ENCODE assay signal across 23 cellular contexts in genomic region chr6:41756354-41756753, GRCh38. TPM values are rescaled to one million over a fixed set of nuclear protein-coding genes. Genes with fewer than 3 reads are reported as not detected.
DNase-seq lines count a peak whose midpoint lies in the region; ATAC-seq, FAIRE-seq and TF ChIP-seq lines count a peak whose summit lies in the region.
"Had no signal": no experiment of that assay in that cellular context is flagged by ENCODE, and none has a peak within 500 bp of the region (broad histone marks: within the 10 kb centered on the region; RNA-seq: fewer than 3 reads in every experiment).

No MANE protein-coding gene starts in this region.

- FAIRE-seq in frontal cortex (lab: Jason Lieb, UNC): no peak
- FAIRE-seq: D721Med, GM12891, GM18507 had no signal

- H3K36me3 ChIP-seq in BLaER1 (no peaks in the 10 kb centered on the region), DND-41 (ENCODE audit: insufficient read depth, low read length) (no peaks in the 10 kb centered on the region)

- H2AFZ ChIP-seq in DND-41 (ENCODE audit: low read depth, low read length): no peak overlapping the region
- H2AFZ ChIP-seq: GM23248 had no signal

- ATAC-seq in DND-41 (ENCODE audit: insufficient read depth, low read depth): peak; percentile 27; the same call in 1 of the 3 replicates
- peak; percentile 33 for ATAC-seq in activated CD8-positive, alpha-beta T cell treated with anti-CD3 and anti-CD28 coated beads, Interleukin-2, amount 10 ng/mL, durations not matched to agents 7 days and 5 days
- ATAC-seq in naive B cell (ENCODE audit: low read depth in 2 of 2): peak; percentile 37 to 38
- ATAC-seq in GM21723 (IDR thresholded peaks at IDR 0.05; ENCODE audit: unreplicated experiment): no peak
- ATAC-seq: CD8-positive, alpha-beta T cell; HCT116; SK-N-SH treated with all-trans-retinoic acid at 6 μM for 48 hours had no signal

- H4K20me1 ChIP-seq in BLaER1 (no peaks in the 10 kb centered on the region), DND-41 (ENCODE audit: insufficient read depth, low read length) (no peaks in the 10 kb centered on the region)

- POLR2A ChIA-PET in activated CD8-positive, alpha-beta T cell treated with anti-CD3 and anti-CD28 coated beads, Interleukin-2, amount 10 ng/mL, durations not matched to agents 7 days and 5 days (lab: Charles Lee): no interaction called here

- CTCF ChIA-PET in activated CD8-positive, alpha-beta T cell treated with anti-CD3 and anti-CD28 coated beads, Interleukin-2, amount 10 ng/mL, durations not matched to agents 7 days and 5 days (lab: Charles Lee): no interaction called here

- H3K4me3 Mint-ChIP-seq in activated CD8-positive, alpha-beta T cell treated with anti-CD3 and anti-CD28 coated beads, Interleukin-2, amount 10 ng/mL, durations not matched to agents 7 days and 5 days: no peak overlapping the region
- H3K4me3 Mint-ChIP-seq in naive B cell: no peak overlapping the region
- H3K4me3 Mint-ChIP-seq: CD8-positive, alpha-beta T cell had no signal

- H3K27ac ChIP-seq in BLaER1 (peak overlapping the region; percentile 63), DND-41 (ENCODE audit: low read length) (no peak overlapping the region)
- H3K27ac ChIP-seq: GM23248 had no signal

- H3K27ac Mint-ChIP-seq in activated CD8-positive, alpha-beta T cell treated with anti-CD3 and anti-CD28 coated beads, Interleukin-2, amount 10 ng/mL, durations not matched to agents 7 days and 5 days: no peak overlapping the region
- no peak overlapping the region for H3K27ac Mint-ChIP-seq in naive B cell

- H3K9ac ChIP-seq in BLaER1: peak overlapping the region; percentile 16; the same call in 1 of the 2 replicates
- no peak overlapping the region for H3K9ac ChIP-seq in DND-41 (ENCODE audit: low read depth, low read length)
- H3K9ac ChIP-seq: GM23248 had no signal

- H3K4me2 ChIP-seq in BLaER1 (peak overlapping the region; percentile 69), DND-41 (ENCODE audit: insufficient read depth, low read length) (no peak overlapping the region)

- H3K27me3 ChIP-seq in BLaER1: no peaks in the 10 kb centered on the region
- peaks cover 2% of the 10 kb centered on the region for H3K27me3 ChIP-seq in DND-41 (ENCODE audit: insufficient read depth, low read length, poor library complexity)

- no peaks in the 10 kb centered on the region for H3K79me2 ChIP-seq in DND-41 (ENCODE audit: insufficient read depth, low read length)

- peaks cover 13% of the 10 kb centered on the region for H3K27me3 Mint-ChIP-seq in activated CD8-positive, alpha-beta T cell treated with anti-CD3 and anti-CD28 coated beads, Interleukin-2, amount 10 ng/mL, durations not matched to agents 7 days and 5 days (ENCODE audit: low read depth)
- peaks cover 0 to 7% (median 5%) of the 10 kb centered on the region in 3 donors for H3K27me3 Mint-ChIP-seq in naive B cell

- no peaks in the 10 kb centered on the region for H3K36me3 Mint-ChIP-seq in activated CD8-positive, alpha-beta T cell treated with anti-CD3 and anti-CD28 coated beads, Interleukin-2, amount 10 ng/mL, durations not matched to agents 7 days and 5 days (ENCODE audit: low read depth)
- no peaks in the 10 kb centered on the region for H3K36me3 Mint-ChIP-seq in naive B cell
- H3K36me3 Mint-ChIP-seq: CD8-positive, alpha-beta T cell had no signal

- H3K4me3 ChIP-seq in BLaER1 (0 out of 2 replicates have a peak overlapping the region, but pooled peaks have one; percentile 17), DND-41 (ENCODE audit: low read depth in 1 of 2, low read length in 2 of 2) (no peak overlapping the region)
- H3K4me3 ChIP-seq: GM23248 had no signal

- no peaks in the 10 kb centered on the region for H3K9me3 ChIP-seq in BLaER1
- H3K9me3 ChIP-seq in DND-41 (ENCODE audit: insufficient read depth, low read length, severe bottlenecking): no peaks in the 10 kb centered on the region

- no peaks in the 10 kb centered on the region for H3K9me3 Mint-ChIP-seq in activated CD8-positive, alpha-beta T cell treated with anti-CD3 and anti-CD28 coated beads, Interleukin-2, amount 10 ng/mL, durations not matched to agents 7 days and 5 days (ENCODE audit: insufficient read depth)
- H3K9me3 Mint-ChIP-seq in naive B cell: no peaks in the 10 kb centered on the region
- H3K9me3 Mint-ChIP-seq: CD8-positive, alpha-beta T cell had no signal

- H3K4me1 ChIP-seq in BLaER1: peaks cover 37% of the 10 kb centered on the region
- no peaks in the 10 kb centered on the region for H3K4me1 ChIP-seq in DND-41 (ENCODE audit: insufficient read depth, low read length)

- DNase-seq in DND-41: no peak
- peak; percentile 37 for DNase-seq in activated CD8-positive, alpha-beta T cell treated with anti-CD3 and anti-CD28 coated beads, Interleukin-2, amount 10 ng/mL, durations not matched to agents 7 days and 5 days
- DNase-seq in naive B cell: no peak
- DNase-seq in frontal cortex (ENCODE audit: low spot score in 2 of 2): no peak
- no peak for DNase-seq in NCI-H1417 treated with DMSO at 0.1 percent for 48 hours (lab: John Stamatoyannopoulos, UW)
- no peak for DNase-seq in NCI-H446 (lab: John Stamatoyannopoulos, UW)
- DNase-seq: CD8-positive, alpha-beta T cell; GF-D8; GM23248; KG1; NCI-H1048; NCI-H146; NCI-H2081 treated with DMSO at 0.1 percent for 48 hours; NCI-H524 treated with DMSO at 0.1 percent for 48 hours had no signal

- no peak for TF ChIP-seq CTCF in DND-41 (IDR thresholded peaks at IDR 0.05; ENCODE audit: borderline replicate concordance, extremely low read depth, low read length, poor library complexity, severe bottlenecking)

- peaks cover 4% of the 10 kb centered on the region for H3K4me1 Mint-ChIP-seq in activated CD8-positive, alpha-beta T cell treated with anti-CD3 and anti-CD28 coated beads, Interleukin-2, amount 10 ng/mL, durations not matched to agents 7 days and 5 days (ENCODE audit: low read depth)
- peaks cover 0 to 2% (median 0%) of the 10 kb centered on the region in 3 donors for H3K4me1 Mint-ChIP-seq in naive B cell

RNA-seq across cellular contexts. Expression of gene PGC, which starts 9.2 kb away (rescaled TPM):
- total RNA-seq in activated CD8-positive, alpha-beta T cell treated with anti-CD3 and anti-CD28 coated beads, Interleukin-2, amount 10 ng/mL, durations not matched to agents 7 days and 5 days: not detected
- not detected for polyA plus RNA-seq in naive B cell (ENCODE audit: low read depth in 6 of 6)
- total RNA-seq in frontal cortex: under 0.01 TPM
- total RNA-seq: CD8-positive, alpha-beta T cell; Daoy; GM23248; MCF 10A had no signal
- polyA plus RNA-seq: GM23248 had no signal

RNA-seq across cellular contexts. Expression of gene TFEB, which starts 20.9 kb away (rescaled TPM):
- 10 to 100 TPM; 18.5 to 21.2 TPM for total RNA-seq in activated CD8-positive, alpha-beta T cell treated with anti-CD3 and anti-CD28 coated beads, Interleukin-2, amount 10 ng/mL, durations not matched to agents 7 days and 5 days
- polyA plus RNA-seq in naive B cell (ENCODE audit: low read depth in 6 of 6): 100 to 1,000 TPM in 1 of 6 donors, 10 to 100 TPM in 5; 52.3 to 145 (median 72.6) TPM
- total RNA-seq in frontal cortex: 1.6 TPM

RNA-seq across cellular contexts. Expression of gene FRS3, which starts 23.3 kb away (rescaled TPM):
- total RNA-seq in activated CD8-positive, alpha-beta T cell treated with anti-CD3 and anti-CD28 coated beads, Interleukin-2, amount 10 ng/mL, durations not matched to agents 7 days and 5 days: 1 to 10 TPM; 5.1 to 7.0 TPM
- polyA plus RNA-seq in naive B cell (ENCODE audit: low read depth in 6 of 6): 1 to 10 TPM in 5 of 6 donors, not detected in 1; 1.5 to 3.3 (median 1.8) TPM
- 9.4 TPM for total RNA-seq in frontal cortex

RNA-seq across cellular contexts. Expression of gene PRICKLE4, which starts 24.2 kb away (rescaled TPM):
- under 1 TPM in 1 of 2 experiments, not detected in 1; 0.40 TPM for total RNA-seq in activated CD8-positive, alpha-beta T cell treated with anti-CD3 and anti-CD28 coated beads, Interleukin-2, amount 10 ng/mL, durations not matched to agents 7 days and 5 days
- not detected for polyA plus RNA-seq in naive B cell (ENCODE audit: low read depth in 6 of 6)
- 0.41 TPM for total RNA-seq in frontal cortex
- total RNA-seq: CD8-positive, alpha-beta T cell; Daoy had no signal
- polyA plus RNA-seq: GM23248 had no signal

RNA-seq across cellular contexts. Expression of gene TOMM6, which starts 31.1 kb away (rescaled TPM):
- total RNA-seq in activated CD8-positive, alpha-beta T cell treated with anti-CD3 and anti-CD28 coated beads, Interleukin-2, amount 10 ng/mL, durations not matched to agents 7 days and 5 days: 100 to 1,000 TPM; 215 to 218 TPM
- 100 to 1,000 TPM; 366 to 456 (median 377) TPM for polyA plus RNA-seq in naive B cell (ENCODE audit: low read depth in 6 of 6)
- 35.9 TPM for total RNA-seq in frontal cortex
